20 cellular contexts compared by ENCODE assay signal in the genomic region with DNA sequence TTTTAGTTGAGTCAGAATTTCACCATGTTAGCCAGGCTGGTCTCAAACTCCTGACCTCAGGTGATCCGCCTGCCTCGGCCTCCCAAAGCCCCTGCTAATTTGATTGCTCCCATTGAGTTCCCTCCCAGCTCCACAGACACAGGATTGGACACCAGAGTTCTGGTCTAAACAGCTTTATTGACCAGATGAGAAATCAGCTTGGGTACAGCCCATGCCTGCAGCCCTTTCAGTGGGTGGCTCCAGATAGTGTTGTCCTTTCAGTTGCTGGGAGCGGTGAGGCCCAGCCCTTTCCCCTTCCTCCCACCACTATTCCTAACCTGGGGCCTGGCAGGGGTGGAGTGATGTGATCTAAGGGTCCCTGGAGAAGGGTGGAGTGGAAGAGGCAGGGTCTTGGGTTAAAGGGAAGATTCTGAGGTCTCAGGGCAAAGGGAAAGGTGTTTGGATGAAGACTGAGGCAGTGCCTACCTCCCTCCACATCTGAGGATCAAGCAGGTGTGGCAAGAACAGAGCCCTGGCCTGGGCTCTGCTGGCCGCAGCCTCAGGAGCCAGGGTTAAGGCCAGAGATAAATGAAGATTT. TPM values are rescaled to one million over a fixed set of nuclear protein-coding genes. Genes with fewer than 3 reads are reported as not detected.
A peak's percentile ranks its signal among the peaks of the same experiment; 100 is the strongest.
DNase-seq lines count a peak whose midpoint lies in the region; ATAC-seq and TF ChIP-seq lines count a peak whose summit lies in the region.
"Had no signal": no experiment of that assay in that cellular context is flagged by ENCODE, and none has a peak within 500 bp of the region (broad histone marks: within the 10 kb centered on the region; RNA-seq: fewer than 3 reads in every experiment).

No MANE protein-coding gene starts in this region.

- TF ChIP-seq EP300 in esophagus muscularis mucosa (IDR thresholded peaks at IDR 0.05), result no peak

- no peak for TF ChIP-seq CTCF in CD8-positive, alpha-beta T cell (IDR thresholded peaks at IDR 0.05)
- TF ChIP-seq CTCF in VCaP (conservative IDR thresholded peaks at IDR 0.05) (no peak), esophagus muscularis mucosa (IDR thresholded peaks at IDR 0.05) (no peak), WTC11 (IDR thresholded peaks at IDR 0.05) (no peak)

- CTCF ChIA-PET in CD8-positive, alpha-beta T cell (lab: Charles Lee), result interaction anchor here (1.1 to 17.5 kb wide), 5 partner anchors 8 to 48 kb away, joined by 3 to 577 read pairs (median 12); partner anchors contain the start of gene CSRP1
- CTCF ChIA-PET in WTC11 (lab: Charles Lee), result interaction anchor here (1.4 to 7.1 kb wide), 13 partner anchors 16 to 359 kb away, joined by 3 to 390 read pairs (median 28); partner anchors contain the start of genes CSRP1 and NAV1

- peaks cover 19% of the 10 kb centered on the region for H3K4me1 ChIP-seq in CD8-positive, alpha-beta T cell (ENCODE audit: insufficient read depth, low read length)
- peaks cover 45 to 85% (median 77%) of the 10 kb centered on the region in 4 donors for H3K4me1 ChIP-seq in esophagus muscularis mucosa

- H3K27ac Mint-ChIP-seq in CD8-positive, alpha-beta T cell, result peak overlapping the region; percentile 5
- H3K27ac Mint-ChIP-seq in WTC11, result no peak overlapping the region
- H3K27ac Mint-ChIP-seq: activated CD8-positive, alpha-beta memory T cell treated with anti-CD3 and anti-CD28 coated beads, Interleukin-2, amount 10 ng/mL, durations not matched to agents 7 days and 5 days; stimulated activated naive CD8-positive, alpha-beta T cell treated with anti-CD3 and anti-CD28 coated beads, Interleukin-15, amount 100 ng/mL, for 72 hours; T-helper 2 cell treated with Interferon-gamma antibody and Interleukin-4, amounts not matched to agents 5 μg/mL and 100 μg/mL, for 36 hours had no signal

- H3K4me1 Mint-ChIP-seq in CD8-positive, alpha-beta T cell (ENCODE audit: low read depth), result peaks cover 19% of the 10 kb centered on the region
- peaks cover 24% of the 10 kb centered on the region for H3K4me1 Mint-ChIP-seq in WTC11

- peaks cover 33% of the 10 kb centered on the region for H3K36me3 Mint-ChIP-seq in CD8-positive, alpha-beta T cell
- H3K36me3 Mint-ChIP-seq in WTC11, result no peaks in the 10 kb centered on the region

- no peaks in the 10 kb centered on the region for H3K36me3 ChIP-seq in CD8-positive, alpha-beta T cell (ENCODE audit: insufficient read depth, low read length)
- H3K36me3 ChIP-seq in esophagus muscularis mucosa, result peaks cover 49 to 59% (median 57%) of the 10 kb centered on the region in 4 donors

- no peak overlapping the region for H3K4me3 Mint-ChIP-seq in CD8-positive, alpha-beta T cell
- no peak overlapping the region for H3K4me3 Mint-ChIP-seq in WTC11
- H3K4me3 Mint-ChIP-seq: activated CD8-positive, alpha-beta memory T cell treated with anti-CD3 and anti-CD28 coated beads, Interleukin-2, amount 10 ng/mL, durations not matched to agents 7 days and 5 days; stimulated activated naive CD8-positive, alpha-beta T cell treated with anti-CD3 and anti-CD28 coated beads, Interleukin-15, amount 100 ng/mL, for 72 hours; T-helper 2 cell treated with Interferon-gamma antibody and Interleukin-4, amounts not matched to agents 5 μg/mL and 100 μg/mL, for 36 hours had no signal

- H3K27me3 ChIP-seq in CD8-positive, alpha-beta T cell (ENCODE audit: insufficient read depth, low read length), result peaks cover 15% of the 10 kb centered on the region
- no peaks in the 10 kb centered on the region for H3K27me3 ChIP-seq in esophagus muscularis mucosa

- intact Hi-C loops in CD8-positive, alpha-beta T cell (cut with DNase I, micrococcal nuclease), result loop anchor here (2.0 to 5.0 kb wide), 2 partner anchors 221 to 309 kb away; no protein-coding TSS in a partner anchor
- intact Hi-C loops in esophagus muscularis mucosa (cut with DNase I), result no loop called here

- H3K4me3 ChIP-seq in CD8-positive, alpha-beta T cell (ENCODE audit: low read depth, low read length), result no peak overlapping the region
- no peak overlapping the region for H3K4me3 ChIP-seq in esophagus muscularis mucosa
- H3K4me3 ChIP-seq: BLaER1 treated with 17β-estradiol and CSF1 and Interleukin-3, amounts not matched to agents 10 nM and 100 nM; left ventricle myocardium inferior had no signal

- DNase-seq in CD8-positive, alpha-beta T cell, result no peak
- DNase-seq in esophagus muscularis mucosa (ENCODE audit: extremely low spot score), result no peak
- no peak for DNase-seq in substantia nigra (lab: John Stamatoyannopoulos, UW)
- DNase-seq in GM03348 (ENCODE audit: low spot score), result no peak
- no peak for DNase-seq in glomerular visceral epithelial cell (ENCODE audit: extremely low spot score)
- DNase-seq in WTC11 (ENCODE audit: low spot score), result no peak
- DNase-seq: activated CD8-positive, alpha-beta memory T cell treated with anti-CD3 and anti-CD28 coated beads, Interleukin-2, amount 10 ng/mL, durations not matched to agents 7 days and 5 days; activated effector memory CD4-positive, alpha-beta T cell treated with anti-CD3 and anti-CD28 coated beads, Interleukin-2, amount 50 U/mL, for 16 hours; anterior cingulate cortex; GDM1; left ventricle myocardium inferior; NCI-H1417; NCI-H526 treated with DMSO at 0.1 percent for 48 hours; stimulated activated CD4-positive, alpha-beta T cell treated with anti-CD3 and anti-CD28 coated beads, Interleukin-1b, Interleukin-23, amount 100 ng/mL, for 48 hours; stimulated activated naive CD8-positive, alpha-beta T cell treated with anti-CD3 and anti-CD28 coated beads, Interleukin-15, amount 100 ng/mL, for 72 hours had no signal

- ATAC-seq in CD8-positive, alpha-beta T cell, result no peak
- ATAC-seq in GM18858 (IDR thresholded peaks at IDR 0.05; ENCODE audit: unreplicated experiment) (no peak), WTC11 (no peak)
- ATAC-seq: activated CD4-positive, CD25-positive, alpha-beta regulatory T cell treated with anti-CD3 and anti-CD28 coated beads, Interleukin-2, amount 50 U/mL, for 24 hours; activated CD8-positive, alpha-beta memory T cell treated with anti-CD3 and anti-CD28 coated beads, Interleukin-2, amount 10 ng/mL, durations not matched to agents 7 days and 5 days; stimulated activated naive CD8-positive, alpha-beta T cell treated with anti-CD3 and anti-CD28 coated beads, Interleukin-15, amount 100 ng/mL, for 72 hours had no signal

- H3K27ac ChIP-seq in CD8-positive, alpha-beta T cell (ENCODE audit: low read depth, low read length), result no peak overlapping the region
- H3K27ac ChIP-seq in VCaP (peak overlapping the region; percentile 35; the same call in 1 of the 2 replicates), esophagus muscularis mucosa (replicated peaks in 1 of 4) (peak overlapping the region; percentile 93 to 99 (median 97)), substantia nigra (ENCODE audit: low read depth, low read length, poor library complexity, severe bottlenecking) (peak overlapping the region; percentile 30)
- H3K27ac ChIP-seq: BLaER1 treated with 17β-estradiol and CSF1 and Interleukin-3, amounts not matched to agents 10 nM and 100 nM; left ventricle myocardium inferior had no signal

- peaks cover 16% of the 10 kb centered on the region for H3K27me3 Mint-ChIP-seq in CD8-positive, alpha-beta T cell (ENCODE audit: low read depth)
- H3K27me3 Mint-ChIP-seq in WTC11 (ENCODE audit: low read depth), result peaks cover 4% of the 10 kb centered on the region

- WGBS in esophagus muscularis mucosa, result 80% methylated on average over 4 of the region's 4 CpGs

- POLR2A ChIA-PET in CD8-positive, alpha-beta T cell (lab: Charles Lee), result interaction anchor here (0.5 to 2.9 kb wide), 3 partner anchors 11 to 29 kb away, joined by 3 to 19 read pairs (median 3); partner anchors contain the start of gene CSRP1
- POLR2A ChIA-PET in WTC11 (lab: Charles Lee), result interaction anchor here (0.7 to 3.4 kb wide), 3 partner anchors 19 to 29 kb away, joined by 3 to 36 read pairs (median 21); partner anchors contain the start of gene CSRP1

- H3K9me3 ChIP-seq in CD8-positive, alpha-beta T cell (ENCODE audit: low read length), result no peaks in the 10 kb centered on the region
- H3K9me3 ChIP-seq in esophagus muscularis mucosa, result no peaks in the 10 kb centered on the region
- H3K9me3 ChIP-seq: BLaER1 treated with 17β-estradiol and CSF1 and Interleukin-3, amounts not matched to agents 10 nM and 100 nM; left ventricle myocardium inferior had no signal

- H3K9me3 Mint-ChIP-seq in CD8-positive, alpha-beta T cell, result no peaks in the 10 kb centered on the region
- no peaks in the 10 kb centered on the region for H3K9me3 Mint-ChIP-seq in WTC11
- H3K9me3 Mint-ChIP-seq: stimulated activated naive CD8-positive, alpha-beta T cell treated with anti-CD3 and anti-CD28 coated beads, Interleukin-15, amount 100 ng/mL, for 72 hours; T-helper 2 cell treated with Interferon-gamma antibody and Interleukin-4, amounts not matched to agents 5 μg/mL and 100 μg/mL, for 36 hours had no signal

- TF ChIP-seq POLR2A in esophagus muscularis mucosa (IDR thresholded peaks at IDR 0.05; ENCODE audit: low read depth), result no peak

RNA-seq across cellular contexts. Expression of gene PHLDA3, which starts 14.5 kb away (rescaled TPM):
- under 1 TPM; 0.33 to 0.44 TPM for total RNA-seq in CD8-positive, alpha-beta T cell
- 100 to 1,000 TPM in 2 of 4 donors, 10 to 100 TPM in 2; 63.5 to 158 (median 106) TPM for total RNA-seq in esophagus muscularis mucosa
- total RNA-seq in WTC11 (2021), result 53.9 to 95.1 TPM (median 59.7 TPM) in 3 replicates

RNA-seq across cellular contexts. Expression of gene CSRP1, which starts 23.5 kb away (rescaled TPM):
- total RNA-seq in CD8-positive, alpha-beta T cell, result 10 to 100 TPM; 31.6 to 33.9 TPM
- 1,000 to 10,000 TPM; 3,645 to 7,984 (median 5,321) TPM for total RNA-seq in esophagus muscularis mucosa
- total RNA-seq in WTC11 (2021), result 10.7 to 15.4 TPM (median 14.3 TPM) in 3 replicates

RNA-seq across cellular contexts. Expression of gene NAV1, which starts 55.5 kb away (rescaled TPM):
- total RNA-seq in CD8-positive, alpha-beta T cell, result 1 to 10 TPM; 1.6 to 1.8 TPM
- 10 to 100 TPM; 12.9 to 35.5 (median 21.9) TPM for total RNA-seq in esophagus muscularis mucosa
- total RNA-seq in WTC11 (2021), result 41.0 to 51.0 TPM (median 46.2 TPM) in 3 replicates

Comparison
In these comparisons a context has a peak if more than half of its experiments do, and no peak if none do; other contexts are left out.
1. RNA of gene PHLDA3, which starts 14.5 kb away (total RNA-seq): 63.5 to 158 TPM in esophagus muscularis mucosa and 53.9 to 95.1 TPM in WTC11; 0.33 to 0.44 TPM in CD8-positive, alpha-beta T cell; every median in the first group is over 10 times any median in the second.
2. RNA of gene CSRP1, which starts 23.5 kb away (total RNA-seq): 3,645 to 7,984 TPM in esophagus muscularis mucosa; 31.6 to 33.9 TPM in CD8-positive, alpha-beta T cell and 10.7 to 15.4 TPM in WTC11; every median in the first group is over 100 times any median in the second.
3. RNA of gene NAV1, which starts 55.5 kb away (total RNA-seq): 41.0 to 51.0 TPM in WTC11 and 12.9 to 35.5 TPM in esophagus muscularis mucosa; 1.6 to 1.8 TPM in CD8-positive, alpha-beta T cell; every median in the first group is over 4 times any median in the second.